ENCODE assay signal across 21 cellular contexts in genomic region chr1:174044418-174045222, GRCh38. TPM values are rescaled to one million over a fixed set of nuclear protein-coding genes. Genes with fewer than 3 reads are reported as not detected.
DNase-seq lines count a peak whose midpoint lies in the region; ATAC-seq and TF ChIP-seq lines count a peak whose summit lies in the region.
"Had no signal": no experiment of that assay in that cellular context is flagged by ENCODE, and none has a peak within 500 bp of the region (broad histone marks: within the 10 kb centered on the region; RNA-seq: fewer than 3 reads in every experiment).

No MANE protein-coding gene starts in this region.

- no peaks in the 10 kb centered on the region for H3K4me1 ChIP-seq in OCI-LY7 (ENCODE audit: insufficient read depth, low read length, poor library complexity, severe bottlenecking)
- H3K4me1 ChIP-seq: BE2C had no signal

- H4K20me1 ChIP-seq in OCI-LY7 (ENCODE audit: insufficient read depth, low read length) = no peaks in the 10 kb centered on the region

- no peaks in the 10 kb centered on the region for H3K36me3 Mint-ChIP-seq in activated naive CD4-positive, alpha-beta T cell treated with anti-CD3 and anti-CD28 coated beads, Interleukin-2, amount 50 U/mL, for 72 hours

- H3K79me2 ChIP-seq in OCI-LY7 (ENCODE audit: insufficient read depth, low read depth, low read length) = no peaks in the 10 kb centered on the region

- TF ChIP-seq CTCF in OCI-LY7 (conservative IDR thresholded peaks at IDR 0.05; ENCODE audit: low read length) = no peak

- no peak overlapping the region for H3K27ac Mint-ChIP-seq in activated naive CD4-positive, alpha-beta T cell treated with anti-CD3 and anti-CD28 coated beads, Interleukin-2, amount 50 U/mL, for 72 hours
- H3K27ac Mint-ChIP-seq: H9 had no signal

- H3K9me3 Mint-ChIP-seq in activated naive CD4-positive, alpha-beta T cell treated with anti-CD3 and anti-CD28 coated beads, Interleukin-2, amount 50 U/mL, for 72 hours = no peaks in the 10 kb centered on the region

- H3K4me2 ChIP-seq in OCI-LY7 (ENCODE audit: low read length) = no peak overlapping the region
- H3K4me2 ChIP-seq: A549, KMS-11 had no signal

- H3K27ac ChIP-seq in OCI-LY7 (ENCODE audit: low read depth, low read length, poor library complexity, severe bottlenecking) = no peak overlapping the region
- H3K27ac ChIP-seq: A549, GM23248, HL-60, KMS-11, RWPE1, SK-N-MC had no signal

- CTCF ChIA-PET in OCI-LY7 (lab: Charles Lee; ENCODE audit: unreplicated experiment) = no interaction called here

- no TSS peak for BruUV-seq in OCI-LY7 (replicated peaks; lab: Mats Ljungman, UMichigan)

- no peaks in the 10 kb centered on the region for H3K36me3 ChIP-seq in OCI-LY7 (ENCODE audit: insufficient read depth, low read length)
- H3K36me3 ChIP-seq: BE2C had no signal

- no peaks in the 10 kb centered on the region for H3K9me2 ChIP-seq in OCI-LY7 (ENCODE audit: insufficient read depth, low read length)

- POLR2A ChIA-PET in OCI-LY7 (lab: Charles Lee) = interaction anchor here (0.8 to 1.2 kb wide), 2 partner anchors 9 to 174 kb away, joined by 3 to 4 read pairs; no protein-coding TSS in a partner anchor

- H3K9me3 ChIP-seq in OCI-LY7 (ENCODE audit: low read length) = no peaks in the 10 kb centered on the region
- H3K9me3 ChIP-seq: A549, BE2C had no signal

- no peak for DNase-seq in activated naive CD4-positive, alpha-beta T cell treated with anti-CD3 and anti-CD28 coated beads, Interleukin-2, amount 50 U/mL, for 72 hours (ENCODE audit: low spot score in 2 of 2)
- DNase-seq in activated naive CD4-positive, alpha-beta T cell treated with Interleukin-2 at 50 U/mL for 16 hours = no peak
- no peak for DNase-seq in OCI-LY7 (ENCODE audit: low spot score)
- peak; percentile 30 for DNase-seq in kidney tubule cell (ENCODE audit: low spot score)
- no peak for DNase-seq in NCI-H526 (lab: John Stamatoyannopoulos, UW)
- DNase-seq in DMS 273 treated with DMSO at 0.1 percent for 48 hours (lab: John Stamatoyannopoulos, UW) = no peak
- DNase-seq: BE2C, DMS79, GM23248, H9, NCI-H1092 treated with DMSO at 0.1 percent for 48 hours, NCI-H1694 treated with DMSO at 0.1 percent for 48 hours, NCI-H2081 treated with DMSO at 0.1 percent for 48 hours, NCI-H2171 treated with DMSO at 0.1 percent for 48 hours, SHP77 treated with DMSO at 0.1 percent for 48 hours had no signal

- H3K4me3 ChIP-seq in OCI-LY7 (ENCODE audit: low read depth, low read length, poor library complexity, severe bottlenecking) = no peak overlapping the region
- H3K4me3 ChIP-seq: A549, GM23248, SK-N-MC had no signal

- H2AFZ ChIP-seq in OCI-LY7 (ENCODE audit: low read length) = 0 out of 2 replicates have a peak overlapping the region, but pooled peaks have one; percentile 7
- H2AFZ ChIP-seq: GM23248 had no signal

- intact Hi-C loops in OCI-LY7 (cut with micrococcal nuclease; ENCODE audit: unreplicated experiment) = no loop called here

- peak; percentile 20 to 82 for ATAC-seq in activated naive CD4-positive, alpha-beta T cell treated with anti-CD3 and anti-CD28 coated beads, Interleukin-2, amount 50 U/mL, for 72 hours
- ATAC-seq in GM18907 (IDR thresholded peaks at IDR 0.05; ENCODE audit: unreplicated experiment) = no peak
- ATAC-seq: A549 had no signal

RNA-seq across cellular contexts. Expression of gene RC3H1, which starts 22.5 kb away (rescaled TPM):
- total RNA-seq in activated naive CD4-positive, alpha-beta T cell treated with anti-CD3 and anti-CD28 coated beads, Interleukin-2, amount 50 U/mL, for 72 hours = 10 to 100 TPM; 27.4 to 50.1 TPM
- 21.0 and 32.0 TPM in 2 replicates for total RNA-seq in OCI-LY7 (2014; rRNA removed; shearing (Covaris generic))
- total RNA-seq in OCI-LY7 (2022) = 34.0 and 34.3 TPM in 2 replicates
